7 cellular contexts compared by ENCODE assay signal in the genomic region with DNA sequence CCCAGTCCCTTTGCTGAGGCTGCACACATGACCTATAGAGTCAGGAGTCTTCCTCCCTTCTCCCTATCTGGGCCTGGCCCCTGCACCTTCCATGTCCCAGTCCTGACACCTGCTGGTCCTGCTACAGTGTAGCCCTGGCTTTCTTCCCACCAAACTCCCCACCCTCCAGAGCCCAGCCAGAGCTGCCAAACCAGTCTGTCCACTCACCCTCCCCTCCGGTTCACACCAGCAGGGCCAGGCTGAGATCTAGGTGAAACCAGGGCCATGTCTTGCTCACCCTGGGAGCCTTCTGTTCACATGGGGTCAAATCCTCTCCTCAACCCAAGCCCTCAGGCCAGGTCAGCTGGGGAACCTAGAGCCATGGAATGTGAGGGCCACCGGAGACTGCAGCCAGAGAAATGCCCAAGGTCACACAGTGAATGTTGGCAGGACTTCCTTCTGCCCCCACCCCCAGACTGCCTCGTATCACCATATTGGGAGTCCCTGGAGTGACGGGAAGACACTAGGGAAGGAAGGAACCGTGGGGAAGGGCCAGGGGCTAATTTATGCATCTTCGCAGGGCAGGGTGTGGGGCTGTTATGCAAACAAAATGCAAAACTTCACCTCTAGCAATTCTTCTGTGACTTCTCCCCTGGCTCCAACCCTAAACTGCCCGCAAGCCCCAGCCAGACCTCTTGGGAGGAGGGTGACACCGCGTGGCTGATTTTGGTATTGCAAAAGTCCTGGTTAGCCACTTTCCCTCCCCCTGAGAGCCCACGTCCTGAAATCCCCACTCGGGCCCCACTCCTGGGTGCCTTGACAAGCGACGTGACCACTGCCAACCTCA. TPM values are rescaled to one million over a fixed set of nuclear protein-coding genes. Genes with fewer than 3 reads are reported as not detected.
DNase-seq lines count a peak whose midpoint lies in the region; ATAC-seq, FAIRE-seq and TF ChIP-seq lines count a peak whose summit lies in the region.

No MANE protein-coding gene starts in this region.

- peak; percentile 94 for TF ChIP-seq RAD21 in Ishikawa (IDR thresholded peaks at IDR 0.05; ENCODE audit: low read depth)

- FAIRE-seq in GM12891 (lab: Jason Lieb, UNC), result peak; percentile 93

- peak; percentile 84 for ATAC-seq in left cardiac atrium

- DNase-seq in GM12891 (ENCODE audit: insufficient read length, low spot score), result peak; percentile 83
- peak; percentile 64 for DNase-seq in SK-N-DZ (ENCODE audit: low spot score)
- DNase-seq in activated naive CD8-positive, alpha-beta T cell treated with anti-CD3 and anti-CD28 coated beads, Interleukin-2, amount 50 U/mL, for 16 hours (ENCODE audit: low read depth, low spot score), result peak; percentile 11
- peak; percentile 87 for DNase-seq in left cardiac atrium
- peak; percentile 83 for DNase-seq in pons (ENCODE audit: low spot score)
- DNase-seq in ureter (ENCODE audit: low spot score), result peak; percentile 92

- peak; percentile 78 for TF ChIP-seq EP300 in Ishikawa (IDR thresholded peaks at IDR 0.05; ENCODE audit: borderline replicate concordance)

- intact Hi-C loops in left cardiac atrium (cut with DNase I), result loop anchor here (2.0 to 5.0 kb wide), 3 partner anchors 43 to 199 kb away; no protein-coding TSS in a partner anchor

- TF ChIP-seq POLR2A in GM12891 (IDR thresholded peaks at IDR 0.05; ENCODE audit: low read depth, low read length), result no peak

TF ChIP-seq in GM12891, 5 proteins besides CTCF, POLR2A, EP300 and RAD21:
- TF ChIP-seq POLR2AphosphoS5 (IDR thresholded peaks at IDR 0.05; ENCODE audit: low read depth, low read length) (no peak), POU2F2 (IDR thresholded peaks at IDR 0.05; ENCODE audit: low read depth, low read length) (peak; percentile 54; the same call in 1 of the 2 replicates), TAF1 (IDR thresholded peaks at IDR 0.05; ENCODE audit: low read depth, low read length) (no peak)

TF ChIP-seq in Ishikawa, 13 proteins besides CTCF, POLR2A, EP300 and RAD21:
- TF ChIP-seq YY1 (IDR thresholded peaks at IDR 0.05; ENCODE audit: low read depth), result peak; percentile 70
- peak; percentile 62; the same call in 1 of the 2 replicates for TF ChIP-seq ZBTB7A (IDR thresholded peaks at IDR 0.05; ENCODE audit: low read depth)
- TF ChIP-seq TAF1 (IDR thresholded peaks at IDR 0.05; ENCODE audit: low read depth), result peak; percentile 48; the same call in 1 of the 2 replicates
- no peak for TF ChIP-seq CREB1 (IDR thresholded peaks at IDR 0.05; ENCODE audit: low read depth)
- TF ChIP-seq USF1 (IDR thresholded peaks at IDR 0.05), result no peak
- no peak for TF ChIP-seq EGR1 (IDR thresholded peaks at IDR 0.05)
- TF ChIP-seq FOXM1 (IDR thresholded peaks at IDR 0.05; ENCODE audit: borderline replicate concordance, low read depth), result peak; percentile 42; the same call in 1 of the 2 replicates
- TF ChIP-seq TEAD4 (IDR thresholded peaks at IDR 0.05), result peak; percentile 73
- TF ChIP-seq CEBPB (IDR thresholded peaks at IDR 0.05), result peak; percentile 51; the same call in 1 of the 2 replicates
- TF ChIP-seq, protein P1, sequence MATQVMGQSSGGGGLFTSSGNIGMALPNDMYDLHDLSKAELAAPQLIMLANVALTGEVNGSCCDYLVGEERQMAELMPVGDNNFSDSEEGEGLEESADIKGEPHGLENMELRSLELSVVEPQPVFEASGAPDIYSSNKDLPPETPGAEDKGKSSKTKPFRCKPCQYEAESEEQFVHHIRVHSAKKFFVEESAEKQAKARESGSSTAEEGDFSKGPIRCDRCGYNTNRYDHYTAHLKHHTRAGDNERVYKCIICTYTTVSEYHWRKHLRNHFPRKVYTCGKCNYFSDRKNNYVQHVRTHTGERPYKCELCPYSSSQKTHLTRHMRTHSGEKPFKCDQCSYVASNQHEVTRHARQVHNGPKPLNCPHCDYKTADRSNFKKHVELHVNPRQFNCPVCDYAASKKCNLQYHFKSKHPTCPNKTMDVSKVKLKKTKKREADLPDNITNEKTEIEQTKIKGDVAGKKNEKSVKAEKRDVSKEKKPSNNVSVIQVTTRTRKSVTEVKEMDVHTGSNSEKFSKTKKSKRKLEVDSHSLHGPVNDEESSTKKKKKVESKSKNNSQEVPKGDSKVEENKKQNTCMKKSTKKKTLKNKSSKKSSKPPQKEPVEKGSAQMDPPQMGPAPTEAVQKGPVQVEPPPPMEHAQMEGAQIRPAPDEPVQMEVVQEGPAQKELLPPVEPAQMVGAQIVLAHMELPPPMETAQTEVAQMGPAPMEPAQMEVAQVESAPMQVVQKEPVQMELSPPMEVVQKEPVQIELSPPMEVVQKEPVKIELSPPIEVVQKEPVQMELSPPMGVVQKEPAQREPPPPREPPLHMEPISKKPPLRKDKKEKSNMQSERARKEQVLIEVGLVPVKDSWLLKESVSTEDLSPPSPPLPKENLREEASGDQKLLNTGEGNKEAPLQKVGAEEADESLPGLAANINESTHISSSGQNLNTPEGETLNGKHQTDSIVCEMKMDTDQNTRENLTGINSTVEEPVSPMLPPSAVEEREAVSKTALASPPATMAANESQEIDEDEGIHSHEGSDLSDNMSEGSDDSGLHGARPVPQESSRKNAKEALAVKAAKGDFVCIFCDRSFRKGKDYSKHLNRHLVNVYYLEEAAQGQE (IDR thresholded peaks at IDR 0.05; ENCODE audit: low read depth), result no peak
- peak; percentile 87 for TF ChIP-seq TCF12 (IDR thresholded peaks at IDR 0.05; ENCODE audit: low read depth)
- peak; percentile 96 for TF ChIP-seq NFIC (IDR thresholded peaks at IDR 0.05)
- TF ChIP-seq, protein P2, sequence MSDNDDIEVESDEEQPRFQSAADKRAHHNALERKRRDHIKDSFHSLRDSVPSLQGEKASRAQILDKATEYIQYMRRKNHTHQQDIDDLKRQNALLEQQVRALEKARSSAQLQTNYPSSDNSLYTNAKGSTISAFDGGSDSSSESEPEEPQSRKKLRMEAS (IDR thresholded peaks at IDR 0.05), result peak; percentile 90

RNA-seq across cellular contexts. Expression of gene TNS1, which starts 14.6 kb away (rescaled TPM):
- 1.7 TPM for polyA plus RNA-seq in GM12891 (2012; ENCODE audit: low read depth, missing spikeins)
- polyA plus RNA-seq in SK-N-DZ (2014; cell fraction: cytosol; rRNA removed), result 3.5 and 3.9 TPM in 2 replicates
- polyA plus RNA-seq in SK-N-DZ (2014; cell fraction: nucleus; rRNA removed), result 3.5 and 10.2 TPM in 2 replicates
- 100 to 1,000 TPM; 436 to 508 TPM for total RNA-seq in left cardiac atrium
- total RNA-seq in ureter, result 581 TPM

Comparison
In these comparisons a context has a peak if more than half of its experiments do, and no peak if none do; other contexts are left out.
1. Peak in every context shown above with its lines: DNase-seq and ATAC-seq.
2. DNase-seq: peak in every context shown above with its lines; median percentile 92 in ureter; 87 in left cardiac atrium; 83 in GM12891; 83 in pons; 64 in SK-N-DZ; 11 in activated naive CD8-positive, alpha-beta T cell treated with anti-CD3 and anti-CD28 coated beads, Interleukin-2, amount 50 U/mL, for 16 hours.